In the genomic region with DNA sequence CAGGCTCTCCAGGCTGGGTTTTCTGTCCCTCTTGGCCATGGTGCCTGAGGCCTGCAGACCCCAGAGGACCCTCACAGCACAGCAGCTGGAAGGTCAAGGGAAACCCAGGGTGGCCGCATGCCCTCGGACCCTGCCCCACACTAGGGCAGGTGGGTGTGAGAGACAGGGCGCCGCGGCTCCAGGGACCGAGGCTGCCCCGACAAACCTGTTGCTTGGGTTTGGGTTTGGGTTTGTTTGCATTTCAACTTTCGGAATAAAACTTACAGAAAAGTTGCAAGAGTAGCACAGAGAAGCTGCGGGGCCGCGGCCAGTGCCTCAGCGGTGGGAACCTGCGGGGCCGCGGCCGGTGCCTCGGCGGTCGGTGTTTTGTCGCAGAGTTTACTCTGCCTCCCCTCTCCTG, we compare ENCODE assay signal across 29 cellular contexts.
"Had no signal": no experiment of that assay in that cellular context is flagged by ENCODE, and none has a peak within 500 bp of the region (broad histone marks: within the 10 kb centered on the region; RNA-seq: fewer than 3 reads in every experiment).

No MANE protein-coding gene starts in this region.

- H3K27me3 ChIP-seq: adrenal gland, dorsolateral prefrontal cortex, esophagus muscularis mucosa, foreskin keratinocyte, gastrocnemius medialis, heart left ventricle had no signal

- H3K9me3 ChIP-seq: adrenal gland, esophagus muscularis mucosa, gastrocnemius medialis, heart left ventricle had no signal

- FAIRE-seq: bronchial epithelial cell had no signal

- ATAC-seq: activated CD4-positive, CD25-positive, alpha-beta regulatory T cell treated with anti-CD3 and anti-CD28 coated beads, Interleukin-2, amount 50 U/mL, for 24 hours; activated CD8-positive, alpha-beta T cell treated with anti-CD3 and anti-CD28 coated beads for 36 hours; activated naive CD8-positive, alpha-beta T cell treated with anti-CD3 and anti-CD28 coated beads, Interleukin-2, amount 50 U/mL, for 24 hours; foreskin keratinocyte; gastrocnemius medialis; heart left ventricle had no signal

- H3K4me3 ChIP-seq: adrenal gland, coronary artery, dorsolateral prefrontal cortex, esophagus muscularis mucosa, gastrocnemius medialis, heart left ventricle had no signal

- H3K4me1 ChIP-seq: adrenal gland, foreskin keratinocyte, gastrocnemius medialis had no signal

- DNase-seq: activated B cell treated with CpG ODN at 0.5 μM for 24 hours; activated CD4-positive, alpha-beta T cell treated with anti-CD3 and anti-CD28 coated beads for 48 hours; activated CD4-positive, alpha-beta T cell treated with anti-CD3 and anti-CD28 coated beads, Interleukin-2, amount 50 U/mL, for 1 hour; activated CD4-positive, alpha-beta T cell treated with anti-CD3 and anti-CD28 coated beads, Interleukin-2, amount 50 U/mL, for 48 hours; activated CD8-positive, alpha-beta memory T cell treated with anti-CD3 and anti-CD28 coated beads for 24 hours; activated CD8-positive, alpha-beta T cell treated with anti-CD3 and anti-CD28 coated beads for 36 hours; activated effector memory CD4-positive, alpha-beta T cell treated with anti-CD3 and anti-CD28 coated beads, Interleukin-2, amount 50 U/mL, for 16 hours; activated naive CD4-positive, alpha-beta T cell treated with anti-CD3 and anti-CD28 coated beads for 36 hours; activated naive CD8-positive, alpha-beta T cell treated with anti-CD3 and anti-CD28 coated beads for 36 hours; activated naive CD8-positive, alpha-beta T cell treated with anti-CD3 and anti-CD28 coated beads, Interleukin-2, amount 50 U/mL, for 24 hours; activated T-cell treated with anti-CD3 and anti-CD28 coated beads, Interleukin-2, amount 50 U/mL, for 1 hour; activated T-cell treated with anti-CD3 and anti-CD28 coated beads, Interleukin-2, amount 50 U/mL, for 48 hours; adrenal gland; amygdala; aorta; dorsolateral prefrontal cortex; effector memory CD4-positive, alpha-beta T cell; endodermal cell; erythroblast; foreskin keratinocyte; gastrocnemius medialis; glutamatergic neuron; heart left ventricle; T1000; WERI-Rb-1 had no signal

- H3K27ac ChIP-seq: adrenal gland, coronary artery, dorsolateral prefrontal cortex, esophagus muscularis mucosa, foreskin keratinocyte, gastrocnemius medialis, heart left ventricle, WERI-Rb-1 had no signal
